Comparison of ENCODE assay signal across 9 cellular contexts in the genomic region with DNA sequence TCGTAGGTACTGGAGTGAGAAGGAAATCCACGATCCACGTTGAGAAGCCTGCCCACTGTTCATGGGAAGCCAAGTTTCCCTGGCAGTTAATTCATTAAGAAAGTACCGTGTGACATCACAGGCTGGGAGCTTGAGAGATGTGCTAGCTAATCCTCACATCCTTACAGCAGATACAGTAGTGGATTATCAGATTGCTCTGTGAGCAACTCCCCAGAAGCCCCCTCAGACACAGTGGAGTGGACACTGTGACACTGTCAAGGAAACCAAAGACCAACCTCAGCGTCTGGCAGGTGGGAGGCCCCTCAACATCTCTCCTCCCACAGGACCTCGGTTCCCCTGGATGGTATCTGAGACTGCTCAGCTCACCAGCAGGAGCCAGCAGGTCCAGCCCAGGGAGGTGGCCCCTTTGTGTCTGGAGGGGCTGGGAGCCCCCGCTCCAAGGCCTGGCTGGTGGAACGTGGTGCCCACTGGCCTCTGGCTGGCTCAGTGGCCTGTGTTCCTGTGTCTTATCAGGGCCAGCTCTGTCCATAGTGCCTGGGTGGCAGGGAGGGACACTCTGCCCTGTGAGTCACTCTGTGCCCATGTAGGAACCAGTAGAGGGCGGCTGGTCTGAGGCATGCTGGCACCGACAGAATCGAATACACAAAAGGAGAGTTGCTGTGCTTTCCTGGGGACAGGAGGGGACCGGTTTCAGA. TPM values are rescaled to one million over a fixed set of nuclear protein-coding genes. Genes with fewer than 3 reads are reported as not detected.
DNase-seq lines count a peak whose midpoint lies in the region; ATAC-seq and TF ChIP-seq lines count a peak whose summit lies in the region.
"Had no signal": no experiment of that assay in that cellular context is flagged by ENCODE, and none has a peak within 500 bp of the region (broad histone marks: within the 10 kb centered on the region; RNA-seq: fewer than 3 reads in every experiment).

No MANE protein-coding gene starts in this region.

- peak; percentile 65 for ATAC-seq in Panc1
- no peak for ATAC-seq in HG02981 (IDR thresholded peaks at IDR 0.05; ENCODE audit: unreplicated experiment)
- no peak for ATAC-seq in HG03097 (IDR thresholded peaks at IDR 0.05; ENCODE audit: low FRiP score, unreplicated experiment)

- peak overlapping the region in 1 of 2 experiments; percentile 21; a peak in 2 of 4 replicates for H3K4me3 ChIP-seq in Panc1 (ENCODE audit: low read depth in 2 of 2, low read length in 2 of 2)
- no peak overlapping the region for H3K4me3 ChIP-seq in thyroid gland (replicated peaks in 1 of 3)

- H3K36me3 ChIP-seq in Panc1 (ENCODE audit: control insufficient read depth, insufficient read depth, low read length) (peaks cover 10% of the 10 kb centered on the region), thyroid gland (no peaks in the 10 kb centered on the region)

- DNase-seq in Panc1 (ENCODE audit: low read depth, low spot score) = no peak
- DNase-seq in epithelial cell of prostate (ENCODE audit: low read depth, low spot score) = no peak
- DNase-seq in mesenteric fat pad (ENCODE audit: low spot score) = peak; percentile 89
- peak; percentile 92 to 95 for DNase-seq in thyroid gland
- no peak for DNase-seq in NOMO-1 treated with dmso at 0.1 percent for 144 hours (lab: John Stamatoyannopoulos, UW; ENCODE audit: unreplicated experiment)
- DNase-seq: activated T-cell treated with anti-CD3 and anti-CD28 coated beads, Interleukin-2, amount 50 U/mL, for 24 hours; H7 had no signal

- H3K27me3 ChIP-seq in Panc1 (ENCODE audit: control insufficient read depth, insufficient read depth, low read length) (no peaks in the 10 kb centered on the region), thyroid gland (no peaks in the 10 kb centered on the region)

- in situ Hi-C loops in Panc1 (cut with HindIII; ENCODE audit: low pct_unique_long_range_greater_than_20kb, low sequenced_read_pairs) = no loop called here

- peak overlapping the region; percentile 75 for H3K27ac ChIP-seq in Panc1 (ENCODE audit: low read length)
- H3K27ac ChIP-seq in epithelial cell of prostate = peak overlapping the region; percentile 100
- peak overlapping the region; percentile 93 to 97 (median 93) for H3K27ac ChIP-seq in thyroid gland

- H3K4me1 ChIP-seq in Panc1 (ENCODE audit: control insufficient read depth, insufficient read depth, low read length) = peaks cover 65% of the 10 kb centered on the region
- peaks cover 38 to 63% of the 10 kb centered on the region in 2 donors for H3K4me1 ChIP-seq in thyroid gland

- 49 to 63% methylated on average over 9 to 10 of the region's 12 CpGs for WGBS in thyroid gland, 2 donors

- no peak; the same call in 1 of the 2 replicates for TF ChIP-seq CTCF in Panc1 (IDR thresholded peaks at IDR 0.05)
- peak in 3 of 6 experiments; percentile 18 to 37 (median 26) for TF ChIP-seq CTCF in thyroid gland (IDR thresholded peaks at IDR 0.05)

- TF ChIP-seq POLR2A in thyroid gland (IDR thresholded peaks at IDR 0.05) = peak in 1 of 2 donors; percentile 57

- H3K9me3 ChIP-seq in Panc1 (ENCODE audit: control insufficient read depth, insufficient read depth, low read depth, low read length) = no peaks in the 10 kb centered on the region
- H3K9me3 ChIP-seq in thyroid gland = no peaks in the 10 kb centered on the region

- POLR2A ChIA-PET in Panc1 (lab: Charles Lee) = interaction anchor here (0.6 kb wide), 1 partner anchor 1628 kb away, joined by 3 read pairs; no protein-coding TSS in a partner anchor

- CTCF ChIA-PET in Panc1 (lab: Charles Lee) = interaction anchor here (0.6 kb wide), 1 partner anchor 13 kb away, joined by 3 read pairs; no protein-coding TSS in a partner anchor

- no TSS peak for BruUV-seq in Panc1 (replicated peaks; lab: Mats Ljungman, UMichigan)

- intact Hi-C loops in Panc1 (cut with micrococcal nuclease; ENCODE audit: unreplicated experiment) = no loop called here
- intact Hi-C loops in thyroid gland (cut with DNase I) = no loop called here

RNA-seq across cellular contexts. Expression of a gene that starts 7.2 kb away (rescaled TPM):
- total RNA-seq in Panc1 (2021; ENCODE audit: unreplicated experiment) = 220 TPM
- 308 TPM for polyA plus RNA-seq in Panc1 (2012; ENCODE audit: insufficient read length)
- 121 TPM for total RNA-seq in mesenteric fat pad
- total RNA-seq in thyroid gland = 100 to 1,000 TPM in 1 of 4 donors, 10 to 100 TPM in 3; 83.2 to 141 (median 94.6) TPM

RNA-seq across cellular contexts. Expression of a gene that starts 59.6 kb away (rescaled TPM):
- 108 TPM for total RNA-seq in Panc1 (2021; ENCODE audit: unreplicated experiment)
- polyA plus RNA-seq in Panc1 (2012; ENCODE audit: insufficient read length) = 99.8 TPM
- 54.3 TPM for total RNA-seq in mesenteric fat pad
- 10 to 100 TPM; 51.6 to 75.6 (median 64.9) TPM for total RNA-seq in thyroid gland

Comparison
In these comparisons a context has a peak if more than half of its experiments do, and no peak if none do; other contexts are left out.
1. DNase-seq: peak in mesenteric fat pad (single experiment) and thyroid gland (2 of 2); none in Panc1 (single experiment), epithelial cell of prostate (single experiment) and NOMO-1 treated with dmso at 0.1 percent for 144 hours (single experiment).
2. Peak in every context shown above with its lines, with median percentiles within 50 percentile points of each other: H3K27ac ChIP-seq.